Comparison of ENCODE assay signal across 17 cellular contexts in the genomic region with DNA sequence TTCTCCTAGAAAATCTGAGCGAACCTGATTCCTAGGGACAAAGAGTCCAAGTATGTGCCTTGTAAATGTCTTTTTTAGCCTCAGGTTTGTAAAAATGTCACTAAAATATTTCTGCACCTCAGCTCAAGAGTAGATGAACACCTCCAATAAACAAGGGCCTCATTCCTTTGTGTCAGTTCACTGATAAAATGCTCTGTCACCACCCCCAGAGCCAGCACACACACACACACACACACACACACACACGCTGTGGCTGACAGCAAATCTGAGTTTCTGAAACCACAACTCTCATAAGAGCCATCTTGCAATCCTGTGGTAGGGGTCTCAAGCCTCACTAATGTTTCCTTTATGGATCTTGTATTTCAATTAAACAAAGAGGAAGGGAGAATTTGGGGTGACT.
"Had no signal": no experiment of that assay in that cellular context is flagged by ENCODE, and none has a peak within 500 bp of the region (broad histone marks: within the 10 kb centered on the region; RNA-seq: fewer than 3 reads in every experiment).

No MANE protein-coding gene starts in this region.

- DNase-seq: activated CD8-positive, alpha-beta memory T cell treated with anti-CD3 and anti-CD28 coated beads, Interleukin-2, amount 50 U/mL, for 48 hours; activated CD8-positive, alpha-beta T cell treated with anti-CD3 and anti-CD28 coated beads, Interleukin-2, amount 10 ng/mL, durations not matched to agents 7 days and 5 days; activated naive CD4-positive, alpha-beta T cell; cerebellar nuclear complex; dermis blood vessel endothelial cell; glutamatergic neuron; midbrain; naive B cell; posterior cingulate gyrus; SJCRH30; stimulated activated CD4-positive, alpha-beta T cell treated with anti-CD3 and anti-CD28 coated beads, Interleukin-12 subunit alpha, Interleukin-12 subunit beta, amount 100 ng/mL, for 4 hours; stimulated activated naive CD4-positive, alpha-beta T cell; substantia nigra; SW 1271; T-helper 9 cell; upper lobe of left lung had no signal

- H3K9me3 ChIP-seq: SJCRH30, upper lobe of left lung had no signal

- H3K4me1 Mint-ChIP-seq: naive B cell had no signal

- H3K27ac ChIP-seq: SJCRH30, upper lobe of left lung had no signal

- H3K36me3 Mint-ChIP-seq: naive B cell had no signal

- H3K36me3 ChIP-seq: SJCRH30, upper lobe of left lung had no signal

- H3K4me3 ChIP-seq: SJCRH30, upper lobe of left lung had no signal

- H3K27ac Mint-ChIP-seq: activated CD8-positive, alpha-beta T cell treated with anti-CD3 and anti-CD28 coated beads, Interleukin-2, amount 10 ng/mL, durations not matched to agents 7 days and 5 days; naive B cell had no signal

- ATAC-seq: activated CD8-positive, alpha-beta T cell treated with anti-CD3 and anti-CD28 coated beads, Interleukin-2, amount 10 ng/mL, durations not matched to agents 7 days and 5 days; sciatic nerve had no signal

- H3K4me3 Mint-ChIP-seq: activated CD8-positive, alpha-beta T cell treated with anti-CD3 and anti-CD28 coated beads, Interleukin-2, amount 10 ng/mL, durations not matched to agents 7 days and 5 days; naive B cell had no signal

- H3K27me3 ChIP-seq: SJCRH30, upper lobe of left lung had no signal
